8 cellular contexts compared by ENCODE assay signal in genomic region chr18:59359576-59359952, GRCh38. TPM values are rescaled to one million over a fixed set of nuclear protein-coding genes. Genes with fewer than 3 reads are reported as not detected.
A peak's percentile ranks its signal among the peaks of the same experiment; 100 is the strongest.
DNase-seq lines count a peak whose midpoint lies in the region; ATAC-seq and TF ChIP-seq lines count a peak whose summit lies in the region.

No MANE protein-coding gene starts in this region.

- DNase-seq in DMS53 treated with DMSO at 0.1 percent for 48 hours (lab: John Stamatoyannopoulos, UW; ENCODE audit: unreplicated experiment) = peak; percentile 94
- DNase-seq in DMS53 (lab: John Stamatoyannopoulos, UW) = no peak
- no peak for DNase-seq in activated B cell treated with CpG ODN at 0.5 μM for 24 hours
- no peak for DNase-seq in hepatocyte (ENCODE audit: low spot score)
- no peak for DNase-seq in stimulated activated naive B cell treated with anti-CD40 and anti-IgM and Interleukin-4, amounts not matched to agents 10 μg/mL and 1 μg/mL and 100 μg/mL, for 72 hours
- no peak for DNase-seq in activated CD4-positive, alpha-beta T cell treated with anti-CD3 and anti-CD28 coated beads, Interleukin-2, amount 50 U/mL, for 48 hours
- DNase-seq in activated CD8-positive, alpha-beta memory T cell treated with anti-CD3 and anti-CD28 coated beads, Interleukin-2, amount 50 U/mL, for 48 hours = no peak

- intact Hi-C loops in activated B cell treated with CpG ODN at 0.5 μM for 24 hours (cut with micrococcal nuclease) = loop anchor here (1.0 to 10.0 kb wide), 6 partner anchors 51 to 1775 kb away; partner anchors contain the start of genes FECH, PMAIP1 and SEC11C

- H3K9me2 ChIP-seq in hepatocyte (replicated peaks; ENCODE audit: insufficient read depth) = no peaks in the 10 kb centered on the region

- peak overlapping the region; percentile 69 for H2AFZ ChIP-seq in hepatocyte

- H4K20me1 ChIP-seq in hepatocyte (ENCODE audit: insufficient read depth, poor library complexity, severe bottlenecking) = peaks cover 24% of the 10 kb centered on the region

- no peaks in the 10 kb centered on the region for H3K36me3 ChIP-seq in hepatocyte (replicated peaks; ENCODE audit: insufficient read depth, low read depth)

- no peak for TF ChIP-seq CTCF in activated B cell treated with CpG ODN at 0.5 μM for 24 hours (IDR thresholded peaks at IDR 0.05)
- no peak for TF ChIP-seq CTCF in hepatocyte (IDR thresholded peaks at IDR 0.05; ENCODE audit: poor library complexity)

- H3K27me3 ChIP-seq in hepatocyte = no peaks in the 10 kb centered on the region

- no peaks in the 10 kb centered on the region for H3K4me1 ChIP-seq in hepatocyte (ENCODE audit: insufficient read depth)

- ATAC-seq in HG03039 (IDR thresholded peaks at IDR 0.05; ENCODE audit: unreplicated experiment) (peak; percentile 12), activated B cell treated with CpG ODN at 0.5 μM for 24 hours (ENCODE audit: low read depth) (no peak)
- ATAC-seq in stimulated activated naive B cell treated with anti-CD40 and anti-IgM and Interleukin-4, amounts not matched to agents 10 μg/mL and 1 μg/mL and 100 μg/mL, for 72 hours (replicated peaks) = peak in 1 of 2 donors; percentile 9

- POLR2A ChIA-PET in activated B cell treated with CpG ODN at 0.5 μM for 24 hours (lab: Charles Lee) = interaction anchor here (0.9 kb wide), 1 partner anchor 220 kb away, joined by 3 read pairs; no protein-coding TSS in a partner anchor

- peaks cover 15% of the 10 kb centered on the region for H3K36me3 Mint-ChIP-seq in activated B cell treated with CpG ODN at 0.5 μM for 24 hours (ENCODE audit: low read depth)
- peaks cover 4 to 6% of the 10 kb centered on the region in 2 donors for H3K36me3 Mint-ChIP-seq in stimulated activated naive B cell treated with anti-CD40 and anti-IgM and Interleukin-4, amounts not matched to agents 10 μg/mL and 1 μg/mL and 100 μg/mL, for 72 hours

- H3K4me3 ChIP-seq in hepatocyte = peak overlapping the region; percentile 32

- no peak overlapping the region for H3K27ac Mint-ChIP-seq in activated B cell treated with CpG ODN at 0.5 μM for 24 hours
- no peak overlapping the region for H3K27ac Mint-ChIP-seq in stimulated activated naive B cell treated with anti-CD40 and anti-IgM and Interleukin-4, amounts not matched to agents 10 μg/mL and 1 μg/mL and 100 μg/mL, for 72 hours

- H3K9me3 Mint-ChIP-seq in activated B cell treated with CpG ODN at 0.5 μM for 24 hours = no peaks in the 10 kb centered on the region
- H3K9me3 Mint-ChIP-seq in stimulated activated naive B cell treated with anti-CD40 and anti-IgM and Interleukin-4, amounts not matched to agents 10 μg/mL and 1 μg/mL and 100 μg/mL, for 72 hours = no peaks in the 10 kb centered on the region

- peaks cover 35% of the 10 kb centered on the region for H3K4me1 Mint-ChIP-seq in activated B cell treated with CpG ODN at 0.5 μM for 24 hours
- peaks cover 9 to 25% of the 10 kb centered on the region in 2 donors for H3K4me1 Mint-ChIP-seq in stimulated activated naive B cell treated with anti-CD40 and anti-IgM and Interleukin-4, amounts not matched to agents 10 μg/mL and 1 μg/mL and 100 μg/mL, for 72 hours

- no peak overlapping the region for H3K27ac ChIP-seq in hepatocyte

- 14% methylated on average over 4 of the region's 4 CpGs for WGBS in hepatocyte (ENCODE audit: low lambda C conversion rate, missing lambda C conversion rate)

- peaks cover 2% of the 10 kb centered on the region for H3K27me3 Mint-ChIP-seq in activated B cell treated with CpG ODN at 0.5 μM for 24 hours
- H3K27me3 Mint-ChIP-seq in stimulated activated naive B cell treated with anti-CD40 and anti-IgM and Interleukin-4, amounts not matched to agents 10 μg/mL and 1 μg/mL and 100 μg/mL, for 72 hours = no peaks in the 10 kb centered on the region

- H3K9me3 ChIP-seq in hepatocyte (ENCODE audit: low read depth) = no peaks in the 10 kb centered on the region

- H3K79me2 ChIP-seq in hepatocyte = peaks cover 43% of the 10 kb centered on the region

- CTCF ChIA-PET in activated B cell treated with CpG ODN at 0.5 μM for 24 hours (lab: Charles Lee) = interaction anchor here (1.2 kb wide), 1 partner anchor 43 kb away, joined by 3 read pairs; no protein-coding TSS in a partner anchor

- peak overlapping the region; percentile 83 for H3K4me3 Mint-ChIP-seq in activated B cell treated with CpG ODN at 0.5 μM for 24 hours
- H3K4me3 Mint-ChIP-seq in stimulated activated naive B cell treated with anti-CD40 and anti-IgM and Interleukin-4, amounts not matched to agents 10 μg/mL and 1 μg/mL and 100 μg/mL, for 72 hours = peak overlapping the region; percentile 62 to 86

- peak overlapping the region; percentile 81 for H3K4me2 ChIP-seq in hepatocyte

RNA-seq across cellular contexts. Expression of gene LMAN1, which starts 0.5 kb away (rescaled TPM):
- 33.5 and 40.3 TPM in 2 replicates for total RNA-seq in activated B cell treated with CpG ODN at 0.5 μM for 24 hours
- 143 and 149 TPM in 2 replicates for total RNA-seq in hepatocyte
- polyA plus RNA-seq in hepatocyte = 82.1 and 93.5 TPM in 2 replicates

RNA-seq across cellular contexts. Expression of gene CPLX4, which starts 41.1 kb away (rescaled TPM):
- total RNA-seq in activated B cell treated with CpG ODN at 0.5 μM for 24 hours (not detected in 2 replicates), hepatocyte (not detected in 2 replicates)
- polyA plus RNA-seq in hepatocyte = not detected in 2 replicates
